ENCODE assay signal across 1 cellular context in genomic region chr11:63986156-63986931, GRCh38.
TF ChIP-seq lines count a peak whose summit lies in the region.

Gene OTUB1 (plus strand): TSS chr11:63986438. CDS start chr11:63986457, 19 bp downstream.

TF ChIP-seq in HepG2, 621 proteins besides CTCF, POLR2A, EP300 and RAD21 (continued from another document):
- TF ChIP-seq ZNF878 (CRISPR knock-in tag; IDR thresholded peaks at IDR 0.05) (no peak), MTF1 (CRISPR knock-in tag; IDR thresholded peaks at IDR 0.05) (0 out of 2 replicates have a peak, but pooled peaks have one; percentile 55), STAG1 (CRISPR knock-in tag; IDR thresholded peaks at IDR 0.05) (no peak), SMAD3 (CRISPR knock-in tag; IDR thresholded peaks at IDR 0.05) (peak; percentile 87; the same call in 1 of the 2 replicates), ZKSCAN8 (CRISPR knock-in tag; IDR thresholded peaks at IDR 0.05; ENCODE audit: borderline replicate concordance) (peak; percentile 69)
